8 cellular contexts compared by ENCODE assay signal in genomic region chrX:54530358-54530900, GRCh38. TPM values are rescaled to one million over a fixed set of nuclear protein-coding genes. Genes with fewer than 3 reads are reported as not detected.
A peak's percentile ranks its signal among the peaks of the same experiment; 100 is the strongest.
DNase-seq lines count a peak whose midpoint lies in the region; ATAC-seq and TF ChIP-seq lines count a peak whose summit lies in the region.

No MANE protein-coding gene starts in this region.

- peak overlapping the region; percentile 90 for H3K27ac ChIP-seq in SJSA1

- H3K4me1 ChIP-seq in SJSA1 (replicated peaks) = peaks cover 8% of the 10 kb centered on the region

- DNase-seq in SJSA1 (ENCODE audit: low read depth in 1 of 2, low spot score in 2 of 2) = no peak
- DNase-seq in epithelial cell of proximal tubule (ENCODE audit: low read depth) = no peak
- DNase-seq in neural crest cell (ENCODE audit: low read depth, low spot score) = no peak
- DNase-seq in NCI-H1105 treated with DMSO at 0.1 percent for 48 hours (lab: John Stamatoyannopoulos, UW) = no peak
- no peak for DNase-seq in NCI-H2081 treated with DMSO at 0.1 percent for 48 hours (lab: John Stamatoyannopoulos, UW)

- H3K4me3 Mint-ChIP-seq in neural crest cell = peak overlapping the region; percentile 92

- peaks cover 4% of the 10 kb centered on the region for H3K36me3 ChIP-seq in SJSA1

- H3K9me3 Mint-ChIP-seq in neural crest cell = peaks cover 9% of the 10 kb centered on the region

- TF ChIP-seq CTCF in epithelial cell of proximal tubule (conservative IDR thresholded peaks at IDR 0.05; ENCODE audit: low read depth, low read length) (no peak), neural crest cell (conservative IDR thresholded peaks at IDR 0.05) (no peak)

- H3K27me3 ChIP-seq in SJSA1 (replicated peaks) = no peaks in the 10 kb centered on the region

- peaks cover 22% of the 10 kb centered on the region for H3K4me1 Mint-ChIP-seq in neural crest cell

- H3K27me3 Mint-ChIP-seq in neural crest cell (ENCODE audit: low read depth) = no peaks in the 10 kb centered on the region

- H3K9me3 ChIP-seq in SJSA1 (replicated peaks) = no peaks in the 10 kb centered on the region

- peaks cover 16% of the 10 kb centered on the region for H3K36me3 Mint-ChIP-seq in neural crest cell (ENCODE audit: low read depth)

- H3K27ac Mint-ChIP-seq in neural crest cell (ENCODE audit: unreplicated experiment) = peak overlapping the region; percentile 95

- H3K4me3 ChIP-seq in SJSA1 = peak overlapping the region; percentile 75
- H3K4me3 ChIP-seq in epithelial cell of proximal tubule (ENCODE audit: low read depth, low read length) = peak overlapping the region; percentile 88

- ATAC-seq in GM18519 (IDR thresholded peaks at IDR 0.05; ENCODE audit: low FRiP score, unreplicated experiment) (peak; percentile 22), HG02798 (IDR thresholded peaks at IDR 0.05; ENCODE audit: poor library complexity, unreplicated experiment) (peak; percentile 35), GM21381 (IDR thresholded peaks at IDR 0.05; ENCODE audit: unreplicated experiment) (no peak)

RNA-seq across cellular contexts. Expression of gene GNL3L, which starts 0.4 kb away (rescaled TPM):
- 25.2 and 35.8 TPM in 2 replicates for total RNA-seq in SJSA1 (2014; rRNA removed; shearing (Covaris generic))
- total RNA-seq in epithelial cell of proximal tubule = 21.6 and 23.1 TPM in 2 replicates
- total RNA-seq in neural crest cell = 52.9 and 53.3 TPM in 2 replicates

RNA-seq across cellular contexts. Expression of gene FGD1, which starts 34.4 kb away (rescaled TPM):
- 3.4 and 5.7 TPM in 2 replicates for total RNA-seq in SJSA1 (2014; rRNA removed; shearing (Covaris generic))
- total RNA-seq in epithelial cell of proximal tubule (10.2 and 10.3 TPM in 2 replicates), neural crest cell (34.0 and 36.6 TPM in 2 replicates)
